19 cellular contexts compared by ENCODE assay signal in the genomic region with DNA sequence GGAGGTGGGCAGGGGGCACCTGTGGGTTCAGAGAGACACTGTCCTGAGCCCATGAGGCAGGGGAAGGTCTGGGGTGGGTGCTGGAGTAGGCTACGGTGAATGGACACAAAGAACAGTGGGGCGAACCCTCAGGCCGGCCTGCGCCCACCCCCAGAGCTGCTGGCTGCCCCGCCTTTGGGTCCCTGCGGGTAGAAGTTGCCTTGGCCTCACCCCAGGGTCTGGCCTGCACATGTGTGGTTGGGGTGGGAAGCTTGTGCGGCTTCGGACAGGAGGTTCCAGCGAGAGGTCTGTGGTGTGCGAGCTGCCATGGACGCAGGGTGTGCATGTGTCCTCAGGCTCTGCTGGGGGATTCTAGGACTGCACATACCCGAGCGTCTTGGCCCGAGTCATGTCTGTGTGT.
"Had no signal": no experiment of that assay in that cellular context is flagged by ENCODE, and none has a peak within 500 bp of the region (broad histone marks: within the 10 kb centered on the region; RNA-seq: fewer than 3 reads in every experiment).

No MANE protein-coding gene starts in this region.

- H3K27ac ChIP-seq: colonic mucosa, dorsolateral prefrontal cortex, heart right ventricle, pancreas, suprapubic skin, thyroid gland had no signal

- H3K4me2 ChIP-seq: smooth muscle cell had no signal

- FAIRE-seq: frontal cortex, islet of Langerhans, pancreas, urothelium cell line had no signal

- DNase-seq: colonic mucosa; dorsolateral prefrontal cortex; effector CD8-positive, alpha-beta T cell; heart right ventricle; mammary epithelial cell; naive thymus-derived CD4-positive, alpha-beta T cell; nephron progenitor cell; occipital lobe; right cardiac atrium; stimulated activated CD4-positive, alpha-beta T cell treated with anti-CD3 and anti-CD28 coated beads, Interleukin-2, amount 100 ng/mL, for 48 hours; stimulated activated naive CD8-positive, alpha-beta T cell treated with anti-CD3 and anti-CD28 coated beads, Interleukin-15, Interleukin-2, amounts not matched to agents 100 U/mL and 50 U/mL, for 24 hours; thyroid gland had no signal

- H3K4me3 ChIP-seq: colonic mucosa, dorsolateral prefrontal cortex, heart right ventricle, pancreas, smooth muscle cell, suprapubic skin, thyroid gland had no signal

- H3K9me3 ChIP-seq: colonic mucosa, heart right ventricle, pancreas, suprapubic skin, thyroid gland had no signal

- H3K4me1 ChIP-seq: colonic mucosa, heart right ventricle, suprapubic skin, thyroid gland had no signal

- ATAC-seq: esophagus mucosa; heart right ventricle; naive thymus-derived CD4-positive, alpha-beta T cell; right cardiac atrium; stimulated activated naive CD8-positive, alpha-beta T cell treated with anti-CD3 and anti-CD28 coated beads, Interleukin-15, Interleukin-2, amounts not matched to agents 100 U/mL and 50 U/mL, for 24 hours had no signal

- H3K27me3 ChIP-seq: colonic mucosa, pancreas, thyroid gland had no signal

- H3K36me3 ChIP-seq: colonic mucosa, heart right ventricle, pancreas, suprapubic skin, thyroid gland had no signal
